ENCODE assay signal across 1 cellular context in genomic region chr2:128377071-128377910, GRCh38.
TF ChIP-seq lines count a peak whose summit lies in the region.

No MANE protein-coding gene starts in this region.

TF ChIP-seq in IMR-90, 13 proteins besides CTCF, POLR2A, EP300 and RAD21:
- TF ChIP-seq FOS (IDR thresholded peaks at IDR 0.05; ENCODE audit: low read depth, low read length) (no peak), RFX5 (IDR thresholded peaks at IDR 0.05; ENCODE audit: low read depth, low read length) (no peak), RCOR1 (IDR thresholded peaks at IDR 0.05; ENCODE audit: insufficient replicate concordance, low read length) (no peak), SMC3 (IDR thresholded peaks at IDR 0.05; ENCODE audit: low read depth, low read length) (no peak), BHLHE40 (IDR thresholded peaks at IDR 0.05; ENCODE audit: low read depth, low read length) (no peak), USF2 (IDR thresholded peaks at IDR 0.05; ENCODE audit: low read depth, low read length) (no peak), MAZ (IDR thresholded peaks at IDR 0.05; ENCODE audit: borderline replicate concordance, low read depth, low read length) (no peak), NFE2L2 (IDR thresholded peaks at IDR 0.05; ENCODE audit: low read depth, low read length) (no peak), MAFK (IDR thresholded peaks at IDR 0.05; ENCODE audit: low read depth, low read length) (no peak), CEBPB (IDR thresholded peaks at IDR 0.05; ENCODE audit: low read depth, low read length) (no peak), CHD1 (IDR thresholded peaks at IDR 0.05; ENCODE audit: low read depth, low read length) (no peak), MXI1 (IDR thresholded peaks at IDR 0.05; ENCODE audit: borderline replicate concordance, low read depth, low read length) (no peak)
- TF ChIP-seq, protein P1, sequence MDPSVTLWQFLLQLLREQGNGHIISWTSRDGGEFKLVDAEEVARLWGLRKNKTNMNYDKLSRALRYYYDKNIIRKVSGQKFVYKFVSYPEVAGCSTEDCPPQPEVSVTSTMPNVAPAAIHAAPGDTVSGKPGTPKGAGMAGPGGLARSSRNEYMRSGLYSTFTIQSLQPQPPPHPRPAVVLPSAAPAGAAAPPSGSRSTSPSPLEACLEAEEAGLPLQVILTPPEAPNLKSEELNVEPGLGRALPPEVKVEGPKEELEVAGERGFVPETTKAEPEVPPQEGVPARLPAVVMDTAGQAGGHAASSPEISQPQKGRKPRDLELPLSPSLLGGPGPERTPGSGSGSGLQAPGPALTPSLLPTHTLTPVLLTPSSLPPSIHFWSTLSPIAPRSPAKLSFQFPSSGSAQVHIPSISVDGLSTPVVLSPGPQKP (IDR thresholded peaks at IDR 0.05; ENCODE audit: borderline replicate concordance, low read depth, low read length), result no peak
